8 cellular contexts compared by ENCODE assay signal in the genomic region with DNA sequence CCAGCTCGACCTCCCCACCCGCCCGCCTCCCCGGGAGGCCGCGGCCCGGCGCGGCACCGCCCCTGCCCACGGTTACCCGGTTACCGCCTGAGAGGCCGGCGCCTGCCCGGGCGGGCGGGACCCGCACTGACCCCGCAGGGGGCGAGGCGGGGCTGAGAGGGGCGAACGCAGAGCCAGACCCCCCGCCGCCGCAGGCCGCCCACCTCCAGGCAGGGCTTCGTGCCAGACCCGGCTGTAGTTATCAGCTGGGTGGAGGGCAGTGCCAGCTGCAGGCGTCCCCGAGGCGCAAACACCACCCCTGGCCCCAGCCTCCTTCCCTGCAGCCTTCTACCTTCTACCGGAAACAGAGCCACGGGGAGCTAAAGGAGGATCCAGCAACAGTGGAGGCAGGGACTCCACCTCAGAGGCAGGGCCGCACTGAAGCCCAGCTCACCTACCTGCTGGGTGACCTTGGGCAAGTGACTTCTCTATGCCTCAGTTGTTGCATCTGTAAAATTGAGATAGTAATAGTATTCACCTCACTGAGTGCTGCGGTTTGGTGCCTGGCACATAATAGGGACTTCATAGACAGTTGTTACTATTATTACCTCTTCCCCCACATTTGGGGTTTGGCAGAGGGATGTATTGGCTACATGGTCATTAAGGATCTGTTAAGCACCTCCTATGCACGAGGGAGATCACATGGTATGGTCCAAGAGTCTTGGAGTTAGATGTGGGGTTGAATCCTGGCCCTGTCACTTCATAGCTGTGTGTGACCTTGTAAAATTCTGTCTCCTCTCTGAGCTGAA.
DNase-seq lines count a peak whose midpoint lies in the region; ATAC-seq and TF ChIP-seq lines count a peak whose summit lies in the region.

No MANE protein-coding gene starts in this region.

- no peaks in the 10 kb centered on the region for H3K79me2 ChIP-seq in mammary epithelial cell (ENCODE audit: insufficient read depth, low read length)

- no peaks in the 10 kb centered on the region for H3K27me3 ChIP-seq in mammary epithelial cell (ENCODE audit: insufficient read depth, low read length)
- no peaks in the 10 kb centered on the region for H3K27me3 ChIP-seq in transverse colon

- H4K20me1 ChIP-seq in mammary epithelial cell (ENCODE audit: insufficient read depth, low read length), result no peaks in the 10 kb centered on the region

- H3K27ac ChIP-seq in mammary epithelial cell (ENCODE audit: insufficient read depth, low read depth, low read length) (peak overlapping the region; percentile 40), transverse colon (peak overlapping the region; percentile 88 to 93 (median 92))

- peak overlapping the region; percentile 43 for H3K9ac ChIP-seq in mammary epithelial cell (ENCODE audit: insufficient read depth, low read length)

- no peak for TF ChIP-seq CTCF in mammary epithelial cell (conservative IDR thresholded peaks at IDR 0.05 in 1 of 2, IDR thresholded peaks at IDR 0.05 in 1 of 2; ENCODE audit: extremely low read depth in 1 of 2, insufficient read depth in 1 of 2, low read depth in 1 of 2, low read length in 2 of 2)
- no peak for TF ChIP-seq CTCF in lower leg skin (IDR thresholded peaks at IDR 0.05)
- TF ChIP-seq CTCF in transverse colon (IDR thresholded peaks at IDR 0.05), result no peak

- CTCF ChIA-PET in mammary epithelial cell (lab: Charles Lee; ENCODE audit: low non-redundant PET), result no interaction called here

- H3K4me1 ChIP-seq in mammary epithelial cell (ENCODE audit: insufficient read depth, low read length) (peaks cover 26% of the 10 kb centered on the region), transverse colon (peaks cover 15 to 53% (median 38%) of the 10 kb centered on the region in 4 donors)

- WGBS in mammary epithelial cell (ENCODE audit: low coverage, missing lambda C conversion rate), result 0% methylated on average over 2 of the region's 38 CpGs
- WGBS in lower leg skin, 2 donors, result 5 to 16% methylated on average over 10 to 21 of the region's 38 CpGs
- WGBS in transverse colon (ENCODE audit: low coverage in 1 of 2), 2 donors, result 7% methylated on average over 13 of the region's 38 CpGs; no CpG with 5 or more reads in 1 of the 2 donors

- in situ Hi-C loops in mammary epithelial cell (cut with MboI; ENCODE audit: low sequenced_read_pairs in 2 of 2), result no loop called here
- in situ Hi-C loops in transverse colon (cut with MboI; ENCODE audit: low pct_ligation_motif_present in 1 of 4, low pct_unique_long_range_greater_than_20kb in 1 of 4, low sequenced_read_pairs in 3 of 4), result no loop called here

- intact Hi-C loops in mammary epithelial cell (cut with micrococcal nuclease), result loop anchor here (10.0 kb wide), 1 partner anchor 127 kb away; no protein-coding TSS in a partner anchor
- intact Hi-C loops in lower leg skin (cut with DNase I; ENCODE audit: low total_unique reads), result no loop called here
- intact Hi-C loops in transverse colon (cut with DNase I; ENCODE audit: low total_unique reads), result loop anchor here (10.0 kb wide), 1 partner anchor 253 kb away; no protein-coding TSS in a partner anchor

- no peaks in the 10 kb centered on the region for H3K9me3 ChIP-seq in mammary epithelial cell (replicated peaks; ENCODE audit: insufficient read depth, low read length)
- no peaks in the 10 kb centered on the region for H3K9me3 ChIP-seq in transverse colon

- DNase-seq in NCI-H2171 treated with DMSO at 0.1 percent for 48 hours (lab: John Stamatoyannopoulos, UW) (peak; percentile 54), mammary epithelial cell (peak; percentile 34), lower leg skin (ENCODE audit: low spot score in 2 of 2) (peak in 1 of 2 donors; percentile 91), transverse colon (no peak), D341Med (ENCODE audit: low spot score) (no peak)
- no peak for DNase-seq in activated CD4-positive, alpha-beta T cell treated with anti-CD3 and anti-CD28 coated beads, Interleukin-2, amount 50 U/mL, for 1 hour

- TF ChIP-seq EP300 in transverse colon (IDR thresholded peaks at IDR 0.05; ENCODE audit: low read depth), result no peak

- peak overlapping the region; percentile 86 for H2AFZ ChIP-seq in mammary epithelial cell (ENCODE audit: low read depth, low read length)

- peak overlapping the region; percentile 22 to 60 (median 51) for H3K4me3 ChIP-seq in mammary epithelial cell (replicated peaks in 1 of 3; ENCODE audit: insufficient read depth in 1 of 3, low read depth in 2 of 3, low read length in 3 of 3)
- H3K4me3 ChIP-seq in lower leg skin (ENCODE audit: low read depth, poor library complexity, severe bottlenecking), result peak overlapping the region; percentile 39
- peak overlapping the region; percentile 28 to 60 (median 52) for H3K4me3 ChIP-seq in transverse colon

- BruUV-seq in mammary epithelial cell (replicated peaks; lab: Mats Ljungman, UMichigan), result no TSS peak

- H3K36me3 ChIP-seq in mammary epithelial cell (ENCODE audit: insufficient read depth, low read length) (no peaks in the 10 kb centered on the region), transverse colon (no peaks in the 10 kb centered on the region)

- no peak for TF ChIP-seq POLR2A in lower leg skin (IDR thresholded peaks at IDR 0.05)
- TF ChIP-seq POLR2A in transverse colon (IDR thresholded peaks at IDR 0.05), result peak; percentile 19

- ATAC-seq in GM18511 (IDR thresholded peaks at IDR 0.05; ENCODE audit: unreplicated experiment) (peak; percentile 53), HG02759 (IDR thresholded peaks at IDR 0.05; ENCODE audit: unreplicated experiment) (peak; percentile 67)

- dilution Hi-C loops in mammary epithelial cell (cut with HindIII; ENCODE audit: low sequenced_read_pairs), result no loop called here

- peak overlapping the region; percentile 93 for H3K4me2 ChIP-seq in mammary epithelial cell (ENCODE audit: insufficient read depth, low read depth, low read length)

Comparison
In these comparisons a context has a peak if more than half of its experiments do, and no peak if none do; other contexts are left out.
1. DNase-seq: peak in NCI-H2171 treated with DMSO at 0.1 percent for 48 hours (single experiment) and mammary epithelial cell (single experiment); none in transverse colon (single experiment), D341Med (single experiment) and activated CD4-positive, alpha-beta T cell treated with anti-CD3 and anti-CD28 coated beads, Interleukin-2, amount 50 U/mL, for 1 hour (single experiment).
2. Peak in every context shown above with its lines, with median percentiles within 50 percentile points of each other: H3K4me3 ChIP-seq.